ENCODE assay signal across 38 cellular contexts in genomic region chr14:23392613-23393012, GRCh38. TPM values are rescaled to one million over a fixed set of nuclear protein-coding genes. Genes with fewer than 3 reads are reported as not detected.
"Had no signal": no experiment of that assay in that cellular context is flagged by ENCODE, and none has a peak within 500 bp of the region (broad histone marks: within the 10 kb centered on the region; RNA-seq: fewer than 3 reads in every experiment).

No MANE protein-coding gene starts in this region.

- H3K36me3 Mint-ChIP-seq: activated CD8-positive, alpha-beta memory T cell treated with anti-CD3 and anti-CD28 coated beads, Interleukin-2, amount 10 ng/mL, durations not matched to agents 7 days and 5 days; activated naive CD4-positive, alpha-beta T cell treated with anti-CD3 and anti-CD28 coated beads, Interleukin-2, amount 50 U/mL, for 72 hours had no signal

- DNase-seq: activated CD4-positive, alpha-beta memory T cell treated with anti-CD3 and anti-CD28 coated beads, Interleukin-2, amount 10 ng/mL, durations not matched to agents 7 days and 5 days; activated CD4-positive, alpha-beta T cell treated with anti-CD3 and anti-CD28 coated beads for 1 hour; activated CD4-positive, alpha-beta T cell treated with anti-CD3 and anti-CD28 coated beads for 48 hours; activated CD4-positive, CD25-positive, alpha-beta regulatory T cell; activated CD8-positive, alpha-beta memory T cell treated with anti-CD3 and anti-CD28 coated beads for 24 hours; activated CD8-positive, alpha-beta memory T cell treated with anti-CD3 and anti-CD28 coated beads, Interleukin-2, amount 10 ng/mL, durations not matched to agents 7 days and 5 days; activated CD8-positive, alpha-beta memory T cell treated with anti-CD3 and anti-CD28 coated beads, Interleukin-2, amount 50 U/mL, for 48 hours; activated effector memory CD4-positive, alpha-beta T cell treated with anti-CD3 and anti-CD28 coated beads, Interleukin-2, amount 50 U/mL, for 16 hours; activated naive CD4-positive, alpha-beta T cell; activated T-cell treated with anti-CD3 and anti-CD28 coated beads, Interleukin-2, amount 50 U/mL, for 48 hours; adrenal gland; body of pancreas; MM.1S; MV-4-11; NCI-H1092; NCI-H1436 treated with DMSO at 0.1 percent for 48 hours; NCI-H1694 treated with DMSO at 0.1 percent for 48 hours; NCI-H2029; NCI-H345; NCI-H524 treated with DMSO at 0.1 percent for 48 hours; SIG-M5; SW 1271; T-helper 1 cell; T-helper 2 cell; T-helper 9 cell had no signal

- H3K9ac ChIP-seq: KMS-11 had no signal

- ATAC-seq: activated CD8-positive, alpha-beta memory T cell treated with anti-CD3 and anti-CD28 coated beads, Interleukin-2, amount 10 ng/mL, durations not matched to agents 7 days and 5 days; activated naive CD4-positive, alpha-beta T cell treated with anti-CD3 and anti-CD28 coated beads, Interleukin-2, amount 50 U/mL, for 72 hours; activated T-helper 17 cell treated with anti-CD3 and anti-CD28 coated beads, Interleukin-2, amount 50 U/mL, for 72 hours; body of pancreas; Panc1; SK-N-SH treated with all-trans-retinoic acid at 6 μM for 48 hours had no signal

- FAIRE-seq: astrocyte had no signal

- H3K4me3 Mint-ChIP-seq: activated CD4-positive, alpha-beta memory T cell treated with anti-CD3 and anti-CD28 coated beads, Interleukin-2, amount 10 ng/mL, durations not matched to agents 7 days and 5 days; activated CD8-positive, alpha-beta memory T cell treated with anti-CD3 and anti-CD28 coated beads, Interleukin-2, amount 10 ng/mL, durations not matched to agents 7 days and 5 days; activated T-helper 17 cell treated with anti-CD3 and anti-CD28 coated beads, Interleukin-2, amount 50 U/mL, for 72 hours; central memory CD8-positive, alpha-beta T cell had no signal

- H3K27me3 ChIP-seq: adrenal gland, body of pancreas, breast epithelium had no signal

- H3K27ac Mint-ChIP-seq: activated CD4-positive, alpha-beta memory T cell treated with anti-CD3 and anti-CD28 coated beads, Interleukin-2, amount 10 ng/mL, durations not matched to agents 7 days and 5 days; activated CD8-positive, alpha-beta memory T cell treated with anti-CD3 and anti-CD28 coated beads, Interleukin-2, amount 10 ng/mL, durations not matched to agents 7 days and 5 days; activated naive CD4-positive, alpha-beta T cell treated with anti-CD3 and anti-CD28 coated beads, Interleukin-2, amount 50 U/mL, for 72 hours; activated T-helper 17 cell treated with anti-CD3 and anti-CD28 coated beads, Interleukin-2, amount 50 U/mL, for 72 hours had no signal

- H3K27ac ChIP-seq: adrenal gland, body of pancreas, breast epithelium, KMS-11, VCaP had no signal

- H3K9me3 ChIP-seq: adrenal gland, body of pancreas, breast epithelium had no signal

- H3K4me2 ChIP-seq: KMS-11 had no signal

- H3K4me1 Mint-ChIP-seq: activated CD4-positive, alpha-beta memory T cell treated with anti-CD3 and anti-CD28 coated beads, Interleukin-2, amount 10 ng/mL, durations not matched to agents 7 days and 5 days; activated CD8-positive, alpha-beta memory T cell treated with anti-CD3 and anti-CD28 coated beads, Interleukin-2, amount 10 ng/mL, durations not matched to agents 7 days and 5 days; activated T-helper 17 cell treated with anti-CD3 and anti-CD28 coated beads, Interleukin-2, amount 50 U/mL, for 72 hours; central memory CD8-positive, alpha-beta T cell had no signal

- H3K4me3 ChIP-seq: adrenal gland, body of pancreas, breast epithelium had no signal

- H3K4me1 ChIP-seq: adrenal gland, body of pancreas, breast epithelium had no signal

- H3K36me3 ChIP-seq: adrenal gland, breast epithelium had no signal

- H3K9me3 Mint-ChIP-seq: activated CD4-positive, alpha-beta memory T cell treated with anti-CD3 and anti-CD28 coated beads, Interleukin-2, amount 10 ng/mL, durations not matched to agents 7 days and 5 days; activated naive CD4-positive, alpha-beta T cell treated with anti-CD3 and anti-CD28 coated beads, Interleukin-2, amount 50 U/mL, for 72 hours; activated T-helper 17 cell treated with anti-CD3 and anti-CD28 coated beads, Interleukin-2, amount 50 U/mL, for 72 hours; central memory CD8-positive, alpha-beta T cell had no signal

RNA-seq across cellular contexts. Expression of gene MYH6, which starts 15.5 kb away (rescaled TPM):
- total RNA-seq: astrocyte, breast epithelium, LHCN-M2, NCI-H460, RPMI7951, SK-MEL-5 had no signal

RNA-seq across cellular contexts. Expression of gene CMTM5, which starts 15.8 kb away (rescaled TPM):
- total RNA-seq: activated CD4-positive, alpha-beta memory T cell treated with anti-CD3 and anti-CD28 coated beads, Interleukin-2, amount 10 ng/mL, durations not matched to agents 7 days and 5 days; activated CD8-positive, alpha-beta memory T cell treated with anti-CD3 and anti-CD28 coated beads, Interleukin-2, amount 10 ng/mL, durations not matched to agents 7 days and 5 days; activated naive CD4-positive, alpha-beta T cell treated with anti-CD3 and anti-CD28 coated beads, Interleukin-2, amount 50 U/mL, for 72 hours; activated T-helper 17 cell treated with anti-CD3 and anti-CD28 coated beads, Interleukin-2, amount 50 U/mL, for 72 hours; astrocyte; body of pancreas; LHCN-M2; NCI-H460; SK-MEL-5 had no signal

RNA-seq across cellular contexts. Expression of gene IL25, which starts 20.0 kb away (rescaled TPM):
- total RNA-seq: activated CD4-positive, alpha-beta memory T cell treated with anti-CD3 and anti-CD28 coated beads, Interleukin-2, amount 10 ng/mL, durations not matched to agents 7 days and 5 days; activated CD8-positive, alpha-beta memory T cell treated with anti-CD3 and anti-CD28 coated beads, Interleukin-2, amount 10 ng/mL, durations not matched to agents 7 days and 5 days; activated naive CD4-positive, alpha-beta T cell treated with anti-CD3 and anti-CD28 coated beads, Interleukin-2, amount 50 U/mL, for 72 hours; activated T-helper 17 cell treated with anti-CD3 and anti-CD28 coated beads, Interleukin-2, amount 50 U/mL, for 72 hours; adrenal gland; astrocyte; body of pancreas; breast epithelium; LHCN-M2; NCI-H460; RPMI7951; SK-MEL-5 had no signal

RNA-seq across cellular contexts. Expression of gene EFS, which starts 27.6 kb away (rescaled TPM):
- total RNA-seq: activated CD4-positive, alpha-beta memory T cell treated with anti-CD3 and anti-CD28 coated beads, Interleukin-2, amount 10 ng/mL, durations not matched to agents 7 days and 5 days; activated CD8-positive, alpha-beta memory T cell treated with anti-CD3 and anti-CD28 coated beads, Interleukin-2, amount 10 ng/mL, durations not matched to agents 7 days and 5 days; activated T-helper 17 cell treated with anti-CD3 and anti-CD28 coated beads, Interleukin-2, amount 50 U/mL, for 72 hours; LHCN-M2; SK-MEL-5 had no signal
